Comparison of ENCODE assay signal across 8 cellular contexts in genomic region chr9:105447814-105448812, GRCh38. TPM values are rescaled to one million over a fixed set of nuclear protein-coding genes. Genes with fewer than 3 reads are reported as not detected.
DNase-seq lines count a peak whose midpoint lies in the region; ATAC-seq, FAIRE-seq and TF ChIP-seq lines count a peak whose summit lies in the region.

FSD1L (plus strand) TSS chr9:105448034; CDS start chr9:105448221, 187 bp downstream.

- H3K9me3 Mint-ChIP-seq in central memory CD8-positive, alpha-beta T cell: no peaks in the 10 kb centered on the region

- peak within 1 kb of the TSS; percentile 79 to 92 for H3K9ac ChIP-seq in kidney (ENCODE audit: low read length in 2 of 2)

- DNase-seq in AML-193 (lab: John Stamatoyannopoulos, UW) (peak; percentile 89 to 92), NCI-H2227 treated with DMSO at 0.1 percent for 48 hours (lab: John Stamatoyannopoulos, UW) (peak; percentile 89), kidney (peak; percentile 97)
- peak; percentile 50 for DNase-seq in activated CD4-positive, CD25-positive, alpha-beta regulatory T cell treated with anti-CD3 and anti-CD28 coated beads, Interleukin-2, amount 50 U/mL, for 16 hours (ENCODE audit: low read depth, low spot score)
- peak; percentile 41 to 42 for DNase-seq in central memory CD8-positive, alpha-beta T cell (ENCODE audit: low spot score in 2 of 2)
- peak; percentile 92 for DNase-seq in stimulated activated CD4-positive, alpha-beta T cell treated with anti-CD3 and anti-CD28 coated beads, Interleukin-15, amount 100 ng/mL, for 24 hours

- H3K9me3 ChIP-seq in kidney (ENCODE audit: control insufficient read depth in 1 of 2, low read length in 2 of 2): no peaks in the 10 kb centered on the region

- H3K27me3 Mint-ChIP-seq in central memory CD8-positive, alpha-beta T cell: no peaks in the 10 kb centered on the region

- peak; percentile 29 for TF ChIP-seq CTCF in kidney (IDR thresholded peaks at IDR 0.05; ENCODE audit: borderline replicate concordance, extremely low read depth, insufficient read depth)

- ATAC-seq in GM19025 (IDR thresholded peaks at IDR 0.05; ENCODE audit: low read depth, unreplicated experiment): peak; percentile 95
- ATAC-seq in HG03196 (IDR thresholded peaks at IDR 0.05; ENCODE audit: unreplicated experiment): peak; percentile 93
- ATAC-seq in central memory CD8-positive, alpha-beta T cell (replicated peaks; ENCODE audit: extremely low read depth, poor library complexity, severe bottlenecking): peak; percentile 83

- no peak for FAIRE-seq in kidney (lab: Jason Lieb, UNC)

- no peaks in the 10 kb centered on the region for H3K36me3 Mint-ChIP-seq in central memory CD8-positive, alpha-beta T cell (ENCODE audit: insufficient read depth)

- peaks cover 11% of the 10 kb centered on the region for H3K4me1 Mint-ChIP-seq in central memory CD8-positive, alpha-beta T cell

- H3K27ac ChIP-seq in kidney (ENCODE audit: low read depth in 2 of 2, low read length in 2 of 2): peak within 1 kb of the TSS in 1 of 2 donors; percentile 70

- H3K4me3 ChIP-seq in kidney (ENCODE audit: low read length in 2 of 2): peak within 1 kb of the TSS; percentile 78 to 92

- H3K27ac Mint-ChIP-seq in central memory CD8-positive, alpha-beta T cell (ENCODE audit: low read depth): no peak within 1 kb of the TSS

- peak within 1 kb of the TSS; percentile 74 for H3K4me3 Mint-ChIP-seq in central memory CD8-positive, alpha-beta T cell

- no peaks in the 10 kb centered on the region for H3K4me1 ChIP-seq in kidney (ENCODE audit: control insufficient read depth in 1 of 2, insufficient read depth in 1 of 2, low read depth in 1 of 2, low read length in 2 of 2)

- H3K36me3 ChIP-seq in kidney (ENCODE audit: control insufficient read depth in 1 of 2, insufficient read depth in 2 of 2, low read length in 2 of 2): no peaks in the 10 kb centered on the region

- intact Hi-C loops in kidney (cut with DNase I): no loop called here

RNA-seq across cellular contexts. Expression of gene FSD1L, which starts in this region (rescaled TPM):
- 13.2 TPM for total RNA-seq in kidney
- polyA plus RNA-seq in kidney (ENCODE audit: insufficient read depth, low read depth, low replicate concordance): 1.4 TPM

Comparison
In these comparisons a context has a peak if more than half of its experiments do, and no peak if none do; other contexts are left out.
1. DNase-seq: peak in every context shown above with its lines; median percentile 97 in kidney; 92 in stimulated activated CD4-positive, alpha-beta T cell treated with anti-CD3 and anti-CD28 coated beads, Interleukin-15, amount 100 ng/mL, for 24 hours; 90 in AML-193; 89 in NCI-H2227 treated with DMSO at 0.1 percent for 48 hours; 50 in activated CD4-positive, CD25-positive, alpha-beta regulatory T cell treated with anti-CD3 and anti-CD28 coated beads, Interleukin-2, amount 50 U/mL, for 16 hours; 42 in central memory CD8-positive, alpha-beta T cell.